In the genomic region with DNA sequence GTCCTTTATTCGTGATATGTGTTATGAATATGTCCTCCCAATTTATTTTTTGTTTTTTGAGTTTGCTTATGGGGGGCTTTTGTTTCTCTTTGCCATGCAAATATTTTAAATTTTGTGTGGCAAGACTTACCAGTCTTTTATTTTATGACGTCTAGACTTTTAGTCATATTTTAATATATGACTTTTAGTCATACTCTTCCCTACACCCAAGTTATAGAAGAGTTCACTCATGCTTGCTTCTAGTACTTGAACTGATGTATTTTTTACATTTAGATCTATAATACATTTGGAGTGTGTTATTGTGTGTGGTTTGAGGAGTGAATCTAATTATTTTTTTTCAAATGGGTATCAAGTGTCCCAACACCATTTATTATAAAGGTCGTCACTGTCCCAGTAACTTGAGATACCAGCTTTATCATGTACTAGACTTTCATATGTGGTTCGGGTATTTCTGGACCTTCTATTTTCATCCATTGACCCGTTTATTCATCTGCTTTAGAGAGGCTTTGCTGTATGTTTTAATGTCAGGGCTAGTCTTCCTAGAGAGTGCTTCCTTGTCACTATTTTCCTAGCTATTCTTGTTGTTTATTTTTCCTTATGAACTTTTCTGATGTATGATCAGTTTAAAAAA, we compare ENCODE assay signal across 9 cellular contexts. TPM values are rescaled to one million over a fixed set of nuclear protein-coding genes. Genes with fewer than 3 reads are reported as not detected.
A peak's percentile ranks its signal among the peaks of the same experiment; 100 is the strongest.
DNase-seq lines count a peak whose midpoint lies in the region; ATAC-seq and TF ChIP-seq lines count a peak whose summit lies in the region.
"Had no signal": no experiment of that assay in that cellular context is flagged by ENCODE, and none has a peak within 500 bp of the region (broad histone marks: within the 10 kb centered on the region; RNA-seq: fewer than 3 reads in every experiment).

No MANE protein-coding gene starts in this region.

- no peak overlapping the region for H2BK12ac ChIP-seq in mesenchymal stem cell (ENCODE audit: low read length in 2 of 2)

- H2AK5ac ChIP-seq in mesenchymal stem cell (ENCODE audit: low read length, severe bottlenecking) = no peak overlapping the region

- H4K8ac ChIP-seq in mesenchymal stem cell (ENCODE audit: low read length) = no peak overlapping the region

- no peak overlapping the region for H2BK120ac ChIP-seq in mesenchymal stem cell (ENCODE audit: low read depth, low read length)

- 36 to 47% (median 42%) methylated on average over 5 of the region's 5 CpGs for WGBS in heart left ventricle, 4 donors
- WGBS in mesenchymal stem cell = 83% methylated on average over 3 of the region's 5 CpGs

- H3K4me1 ChIP-seq in heart left ventricle = peaks cover 0 to 30% (median 2%) of the 10 kb centered on the region in 12 donors
- H3K4me1 ChIP-seq in mesenchymal stem cell (ENCODE audit: control insufficient read depth, insufficient read depth, low read depth, low read length) = peaks cover 5% of the 10 kb centered on the region
- H3K4me1 ChIP-seq in upper lobe of right lung = peaks cover 5% of the 10 kb centered on the region

- H3K4ac ChIP-seq in mesenchymal stem cell (ENCODE audit: low read depth in 1 of 2, low read length in 2 of 2) = no peak overlapping the region

- no peaks in the 10 kb centered on the region for H3K27me3 Mint-ChIP-seq in activated naive CD8-positive, alpha-beta T cell treated with anti-CD3 and anti-CD28 coated beads, Interleukin-2, amount 10 ng/mL, durations not matched to agents 7 days and 5 days

- H3K9me3 ChIP-seq in heart left ventricle (peaks cover 0 to 27% (median 16%) of the 10 kb centered on the region in 12 donors), mesenchymal stem cell (ENCODE audit: control insufficient read depth, low read length) (peaks cover 25% of the 10 kb centered on the region), upper lobe of right lung (peaks cover 10% of the 10 kb centered on the region)

- H3K4me2 ChIP-seq in mesenchymal stem cell (ENCODE audit: low read length, poor library complexity, severe bottlenecking) = no peak overlapping the region

- H3K27ac ChIP-seq in heart left ventricle (peak overlapping the region in 2 of 12 donors; percentile 65 to 67), mesenchymal stem cell (ENCODE audit: low read length, poor library complexity, severe bottlenecking) (no peak overlapping the region), upper lobe of right lung (no peak overlapping the region)

- H3K36me3 ChIP-seq in heart left ventricle (peaks cover 0 to 22% (median 7%) of the 10 kb centered on the region in 9 donors), mesenchymal stem cell (ENCODE audit: control insufficient read depth in 1 of 2, insufficient read depth in 2 of 2, low read depth in 1 of 2, low read length in 2 of 2) (peaks cover 0 to 14% of the 10 kb centered on the region in 2 experiments), upper lobe of right lung (peaks cover 9% of the 10 kb centered on the region)

- no peak overlapping the region for H2AFZ ChIP-seq in mesenchymal stem cell (ENCODE audit: low read depth, low read length)

- intact Hi-C loops in heart left ventricle (cut with DNase I) = no loop called here
- intact Hi-C loops in left ventricle myocardium superior (cut with micrococcal nuclease) = no loop called here
- intact Hi-C loops in upper lobe of right lung (cut with DNase I) = no loop called here

- H3K18ac ChIP-seq in mesenchymal stem cell (ENCODE audit: low read depth in 1 of 2, low read length in 2 of 2) = no peak overlapping the region

- peaks cover 38% of the 10 kb centered on the region for H3K36me3 Mint-ChIP-seq in activated naive CD8-positive, alpha-beta T cell treated with anti-CD3 and anti-CD28 coated beads, Interleukin-2, amount 10 ng/mL, durations not matched to agents 7 days and 5 days

- peak overlapping the region; percentile 100 for H3K27ac Mint-ChIP-seq in activated naive CD8-positive, alpha-beta T cell treated with anti-CD3 and anti-CD28 coated beads, Interleukin-2, amount 10 ng/mL, durations not matched to agents 7 days and 5 days

- peaks cover 40% of the 10 kb centered on the region for H3K4me1 Mint-ChIP-seq in activated naive CD8-positive, alpha-beta T cell treated with anti-CD3 and anti-CD28 coated beads, Interleukin-2, amount 10 ng/mL, durations not matched to agents 7 days and 5 days

- H3K14ac ChIP-seq in mesenchymal stem cell (ENCODE audit: low read length in 2 of 2) = no peak overlapping the region

- no peak for TF ChIP-seq CTCF in heart left ventricle (IDR thresholded peaks at IDR 0.05)
- TF ChIP-seq CTCF in upper lobe of right lung (IDR thresholded peaks at IDR 0.05) = no peak

- no peak overlapping the region for H4K91ac ChIP-seq in mesenchymal stem cell (ENCODE audit: low read length)

- peaks cover 12% of the 10 kb centered on the region for H3K9me3 Mint-ChIP-seq in activated naive CD8-positive, alpha-beta T cell treated with anti-CD3 and anti-CD28 coated beads, Interleukin-2, amount 10 ng/mL, durations not matched to agents 7 days and 5 days

- no peaks in the 10 kb centered on the region for H3K27me3 ChIP-seq in heart left ventricle
- H3K27me3 ChIP-seq in mesenchymal stem cell (ENCODE audit: control insufficient read depth in 1 of 2, insufficient read depth in 1 of 2, low read length in 2 of 2) = no peaks in the 10 kb centered on the region
- H3K27me3 ChIP-seq in upper lobe of right lung = no peaks in the 10 kb centered on the region

- no peak overlapping the region for H2BK15ac ChIP-seq in mesenchymal stem cell (ENCODE audit: low read depth, poor library complexity, severe bottlenecking)

- no peak for ATAC-seq in heart left ventricle
- no peak for ATAC-seq in left ventricle myocardium superior
- ATAC-seq in activated naive CD8-positive, alpha-beta T cell treated with anti-CD3 and anti-CD28 coated beads, Interleukin-2, amount 10 ng/mL, durations not matched to agents 7 days and 5 days (ENCODE audit: low read depth) = no peak
- no peak for ATAC-seq in upper lobe of right lung

- DNase-seq in heart left ventricle (no peak), left ventricle myocardium superior (no peak), mesenchymal stem cell (no peak), upper lobe of right lung (no peak), GOT3 (lab: John Stamatoyannopoulos, UW) (no peak), COLO829 (ENCODE audit: low spot score) (no peak), activated gamma-delta T cell treated with Interleukin-2 at 50 U/mL for 16 hours (no peak)
- no peak for DNase-seq in activated naive CD8-positive, alpha-beta T cell treated with anti-CD3 and anti-CD28 coated beads, Interleukin-2, amount 10 ng/mL, durations not matched to agents 7 days and 5 days

- peak overlapping the region; percentile 83 for H3K9ac ChIP-seq in mesenchymal stem cell (ENCODE audit: low read length)

- peak overlapping the region; percentile 100 for H3K4me3 Mint-ChIP-seq in activated naive CD8-positive, alpha-beta T cell treated with anti-CD3 and anti-CD28 coated beads, Interleukin-2, amount 10 ng/mL, durations not matched to agents 7 days and 5 days

- H3K4me3 ChIP-seq in heart left ventricle = peak overlapping the region in 11 of 12 donors; percentile 51 to 67 (median 59)
- H3K4me3 ChIP-seq in mesenchymal stem cell (ENCODE audit: insufficient read depth in 1 of 2, low read depth in 1 of 2, low read length in 2 of 2) = peak overlapping the region in 1 of 2 experiments; percentile 76
- peak overlapping the region; percentile 59 for H3K4me3 ChIP-seq in upper lobe of right lung

- TF ChIP-seq POLR2A in heart left ventricle (IDR thresholded peaks at IDR 0.05) = no peak

- no peak overlapping the region for H2BK5ac ChIP-seq in mesenchymal stem cell (ENCODE audit: low read depth, low read length, poor library complexity, severe bottlenecking)

- no peaks in the 10 kb centered on the region for H3K79me1 ChIP-seq in mesenchymal stem cell (replicated peaks; ENCODE audit: low read length, poor library complexity, severe bottlenecking)

- no peak overlapping the region for H3K23ac ChIP-seq in mesenchymal stem cell (ENCODE audit: low read length in 2 of 2)

- POLR2A ChIA-PET in activated naive CD8-positive, alpha-beta T cell treated with anti-CD3 and anti-CD28 coated beads, Interleukin-2, amount 10 ng/mL, durations not matched to agents 7 days and 5 days (lab: Charles Lee) = interaction anchor here (0.6 to 5.0 kb wide), 5 partner anchors 10 to 102 kb away, joined by 3 to 56 read pairs (median 4); a partner anchor contains a TSS

RNA-seq across cellular contexts. Expression of a gene that starts 0.8 kb away (rescaled TPM):
- 1 to 10 TPM in 3 of 9 donors, under 1 TPM in 6; 0.23 to 2.9 (median 0.67) TPM for total RNA-seq in heart left ventricle
- 1 to 10 TPM in 1 of 2 donors, under 1 TPM in 1; 0.21 to 1.1 TPM for polyA plus RNA-seq in heart left ventricle
- total RNA-seq in left ventricle myocardium superior = 0.52 TPM
- 10 to 100 TPM; 49.1 to 52.8 TPM for total RNA-seq in activated naive CD8-positive, alpha-beta T cell treated with anti-CD3 and anti-CD28 coated beads, Interleukin-2, amount 10 ng/mL, durations not matched to agents 7 days and 5 days
- 0.36 TPM for polyA plus RNA-seq in mesenchymal stem cell (2013, experiment 1 of 2)
- polyA plus RNA-seq in mesenchymal stem cell (2013, experiment 2 of 2) = 0.25 TPM
- total RNA-seq in upper lobe of right lung = 9.7 TPM
- total RNA-seq: NCI-H460 had no signal

RNA-seq across cellular contexts. Expression of a gene that starts 14.1 kb away (rescaled TPM):
- total RNA-seq in heart left ventricle (10 to 100 TPM; 10.2 to 78.2 (median 13.4) TPM), left ventricle myocardium superior (10.5 TPM), upper lobe of right lung (67.5 TPM)
- polyA plus RNA-seq in heart left ventricle = 1 to 10 TPM; 4.8 to 5.7 TPM
- 100 to 1,000 TPM; 116 to 117 TPM for total RNA-seq in activated naive CD8-positive, alpha-beta T cell treated with anti-CD3 and anti-CD28 coated beads, Interleukin-2, amount 10 ng/mL, durations not matched to agents 7 days and 5 days
- polyA plus RNA-seq in mesenchymal stem cell (2013, experiment 1 of 2) = 17.9 TPM
- 17.5 TPM for polyA plus RNA-seq in mesenchymal stem cell (2013, experiment 2 of 2)

RNA-seq across cellular contexts. Expression of a gene that starts 14.1 kb away (rescaled TPM):
- total RNA-seq in heart left ventricle (10 to 100 TPM in 8 of 9 donors, 1 to 10 TPM in 1; 8.5 to 73.0 (median 15.1) TPM), left ventricle myocardium superior (11.8 TPM), upper lobe of right lung (70.8 TPM)
- polyA plus RNA-seq in heart left ventricle = 1 to 10 TPM; 8.2 to 8.8 TPM
- total RNA-seq in activated naive CD8-positive, alpha-beta T cell treated with anti-CD3 and anti-CD28 coated beads, Interleukin-2, amount 10 ng/mL, durations not matched to agents 7 days and 5 days = 100 to 1,000 TPM; 107 to 114 TPM
- 16.3 TPM for polyA plus RNA-seq in mesenchymal stem cell (2013, experiment 1 of 2)
- 16.5 TPM for polyA plus RNA-seq in mesenchymal stem cell (2013, experiment 2 of 2)
